ENCODE assay signal across 8 cellular contexts in the genomic region with DNA sequence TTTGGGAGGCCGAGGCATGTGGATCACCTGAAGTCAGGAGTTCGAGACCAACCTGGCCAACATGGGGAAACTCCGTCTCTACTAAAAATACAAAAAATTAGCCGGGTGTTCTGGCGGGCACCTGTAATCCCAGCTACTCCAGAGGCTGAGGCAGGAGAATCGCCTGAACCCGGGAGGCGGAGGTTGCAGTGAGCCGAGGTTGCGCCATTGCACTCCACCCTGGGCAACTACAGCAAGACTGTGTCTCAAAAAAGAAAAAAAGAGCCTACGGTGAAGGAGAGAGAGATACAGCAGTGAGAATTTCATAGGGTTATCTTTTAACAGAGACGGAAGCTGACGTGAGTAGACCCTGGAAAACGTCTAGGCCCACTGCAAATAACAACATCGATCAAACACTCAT. TPM values are rescaled to one million over a fixed set of nuclear protein-coding genes. Genes with fewer than 3 reads are reported as not detected.
DNase-seq lines count a peak whose midpoint lies in the region; ATAC-seq and TF ChIP-seq lines count a peak whose summit lies in the region.
"Not testable (repeated sequence)": the region's sequence is repeated elsewhere in the genome, so short reads cannot be mapped to it uniquely, and the experiment has no call there.

No MANE protein-coding gene starts in this region.

- not testable (repeated sequence) for H3K9me3 Mint-ChIP-seq in CD8-positive, alpha-beta T cell; activated T-helper 17 cell treated with anti-CD3 and anti-CD28 coated beads, Interleukin-2, amount 50 U/mL, for 72 hours

- H4K20me1 ChIP-seq in neural cell (ENCODE audit: insufficient read depth): not testable (repeated sequence)

- H3K36me3 Mint-ChIP-seq in CD8-positive, alpha-beta T cell: peaks cover 36% of the 10 kb centered on the region
- H3K36me3 Mint-ChIP-seq in activated T-helper 17 cell treated with anti-CD3 and anti-CD28 coated beads, Interleukin-2, amount 50 U/mL, for 72 hours (ENCODE audit: low read depth): peaks cover 76% of the 10 kb centered on the region

- not testable (repeated sequence) for H3K27me3 ChIP-seq in CD8-positive, alpha-beta T cell (ENCODE audit: insufficient read depth, low read length); HUES64 (ENCODE audit: insufficient read depth, low read length); SJCRH30; effector memory CD4-positive, alpha-beta T cell (replicated peaks; ENCODE audit: control insufficient read depth, insufficient read depth, low read length, poor library complexity, severe bottlenecking); iPS-15b (ENCODE audit: control insufficient read depth, insufficient read depth, low read length); neural cell (ENCODE audit: insufficient read depth, low read depth, low read length); tibial artery

- peaks cover 48% of the 10 kb centered on the region for H3K79me2 ChIP-seq in neural cell (replicated peaks; ENCODE audit: insufficient read depth, low read length)

- H3K4me1 Mint-ChIP-seq in CD8-positive, alpha-beta T cell (ENCODE audit: low read depth): peaks cover 63% of the 10 kb centered on the region
- H3K4me1 Mint-ChIP-seq in activated T-helper 17 cell treated with anti-CD3 and anti-CD28 coated beads, Interleukin-2, amount 50 U/mL, for 72 hours: peaks cover 12% of the 10 kb centered on the region

- peak overlapping the region; percentile 11 for H3K4me3 ChIP-seq in CD8-positive, alpha-beta T cell (ENCODE audit: low read depth, low read length)
- H3K4me3 ChIP-seq in HUES64 (ENCODE audit: low read length) (peak overlapping the region; percentile 94), SJCRH30 (peak overlapping the region; percentile 83), iPS-15b (ENCODE audit: low read depth, low read length) (peak overlapping the region; percentile 94), neural cell (ENCODE audit: low read length) (peak overlapping the region; percentile 73), tibial artery (peak overlapping the region; percentile 86 to 91)
- H3K4me3 ChIP-seq in effector memory CD4-positive, alpha-beta T cell (ENCODE audit: insufficient read depth, low read depth, low read length, poor library complexity, severe bottlenecking): peak overlapping the region; percentile 83

- H3K4me3 Mint-ChIP-seq in CD8-positive, alpha-beta T cell: peak overlapping the region; percentile 95
- peak overlapping the region; percentile 90 for H3K4me3 Mint-ChIP-seq in activated T-helper 17 cell treated with anti-CD3 and anti-CD28 coated beads, Interleukin-2, amount 50 U/mL, for 72 hours

- not testable (repeated sequence) for H3K27me3 Mint-ChIP-seq in CD8-positive, alpha-beta T cell (ENCODE audit: low read depth); activated T-helper 17 cell treated with anti-CD3 and anti-CD28 coated beads, Interleukin-2, amount 50 U/mL, for 72 hours

- H3K36me3 ChIP-seq in CD8-positive, alpha-beta T cell (ENCODE audit: insufficient read depth, low read length); effector memory CD4-positive, alpha-beta T cell (ENCODE audit: control insufficient read depth, insufficient read depth, low read length); iPS-15b (ENCODE audit: control insufficient read depth, insufficient read depth, low read length); neural cell (ENCODE audit: insufficient read depth, low read length); tibial artery: not testable (repeated sequence)
- peaks cover 25% of the 10 kb centered on the region for H3K36me3 ChIP-seq in HUES64 (ENCODE audit: insufficient read depth, low read length)
- peaks cover 36% of the 10 kb centered on the region for H3K36me3 ChIP-seq in SJCRH30

- TF ChIP-seq RAD21 in neural cell (conservative IDR thresholded peaks at IDR 0.05): not testable (repeated sequence)

- H3K4me2 ChIP-seq in neural cell (ENCODE audit: low read length): peak overlapping the region; percentile 88

- not testable (repeated sequence) for H2AFZ ChIP-seq in neural cell (ENCODE audit: low read depth, low read length)

- peaks cover 25% of the 10 kb centered on the region for H3K4me1 ChIP-seq in CD8-positive, alpha-beta T cell (ENCODE audit: insufficient read depth, low read length)
- H3K4me1 ChIP-seq in HUES64 (ENCODE audit: insufficient read depth, low read length); SJCRH30; effector memory CD4-positive, alpha-beta T cell (ENCODE audit: control insufficient read depth, insufficient read depth, low read length, poor library complexity, severe bottlenecking); iPS-15b (ENCODE audit: control insufficient read depth, insufficient read depth, low read length): not testable (repeated sequence)
- peaks cover 0 to 22% (median 15%) of the 10 kb centered on the region in 4 donors for H3K4me1 ChIP-seq in tibial artery

- not testable (repeated sequence) for H3K9me2 ChIP-seq in neural cell (ENCODE audit: insufficient read depth, low read length)

- not testable (repeated sequence) for TF ChIP-seq EP300 in neural cell (conservative IDR thresholded peaks at IDR 0.05; ENCODE audit: poor library complexity, severe bottlenecking)

- not testable (repeated sequence) for ATAC-seq in CD8-positive, alpha-beta T cell; activated T-helper 17 cell treated with anti-CD3 and anti-CD28 coated beads, Interleukin-2, amount 50 U/mL, for 72 hours (replicated peaks)

- not testable (repeated sequence) for DNase-seq in CD8-positive, alpha-beta T cell; SJCRH30; effector memory CD4-positive, alpha-beta T cell; tibial artery

- H3K9me3 ChIP-seq in CD8-positive, alpha-beta T cell (ENCODE audit: low read length); HUES64 (ENCODE audit: insufficient read depth, low read depth, low read length); SJCRH30 (replicated peaks); effector memory CD4-positive, alpha-beta T cell (ENCODE audit: control insufficient read depth, low read length); iPS-15b (ENCODE audit: control insufficient read depth, insufficient read depth, low read length); neural cell (ENCODE audit: low read length); tibial artery: not testable (repeated sequence)

- not testable (repeated sequence) for H3K27ac ChIP-seq in CD8-positive, alpha-beta T cell (ENCODE audit: low read depth, low read length); HUES64 (ENCODE audit: low read depth, low read length); SJCRH30; effector memory CD4-positive, alpha-beta T cell (ENCODE audit: insufficient read depth, low read length, poor library complexity, severe bottlenecking); neural cell (ENCODE audit: low read length); tibial artery

- 91% methylated on average over 13 of the region's 15 CpGs for WGBS in HUES64

- not testable (repeated sequence) for TF ChIP-seq CTCF in CD8-positive, alpha-beta T cell (IDR thresholded peaks at IDR 0.05); neural cell (IDR thresholded peaks at IDR 0.05; ENCODE audit: poor library complexity, severe bottlenecking); tibial artery (IDR thresholded peaks at IDR 0.05)

- peak overlapping the region; percentile 45 for H3K27ac Mint-ChIP-seq in CD8-positive, alpha-beta T cell
- peak overlapping the region; percentile 92 for H3K27ac Mint-ChIP-seq in activated T-helper 17 cell treated with anti-CD3 and anti-CD28 coated beads, Interleukin-2, amount 50 U/mL, for 72 hours

- intact Hi-C loops in CD8-positive, alpha-beta T cell (cut with DNase I, micrococcal nuclease): loop anchor here (2.0 to 10.0 kb wide), 6 partner anchors 331 to 1441 kb away; a partner anchor contains a TSS
- intact Hi-C loops in tibial artery (cut with DNase I; ENCODE audit: low total_unique reads): loop anchor here (2.0 kb wide), 1 partner anchor 57 kb away; a partner anchor contains a TSS

- CTCF ChIA-PET in CD8-positive, alpha-beta T cell (lab: Charles Lee): not testable (repeated sequence)

- not testable (repeated sequence) for H3F3A ChIP-seq in neural cell (ENCODE audit: insufficient read depth, low read length, poor library complexity, severe bottlenecking)

- not testable (repeated sequence) for H3K9ac ChIP-seq in HUES64 (ENCODE audit: low read depth, low read length); iPS-15b (ENCODE audit: low read depth, low read length)
- peak overlapping the region; percentile 64 for H3K9ac ChIP-seq in neural cell (ENCODE audit: low read length)

- POLR2A ChIA-PET in CD8-positive, alpha-beta T cell (lab: Charles Lee): interaction anchor here (1.1 kb wide), 1 partner anchor 50 kb away, joined by 3 read pairs; no protein-coding TSS in a partner anchor

RNA-seq across cellular contexts. Expression of a gene that starts 1.2 kb away (rescaled TPM):
- 10 to 100 TPM in 1 of 2 experiments, 1 to 10 TPM in 1; 10.0 to 10.4 TPM for total RNA-seq in CD8-positive, alpha-beta T cell
- 30.4 TPM for polyA plus RNA-seq in HUES64 (2013, experiment 1 of 2)
- polyA plus RNA-seq in HUES64 (2013, experiment 2 of 2): 37.3 TPM
- total RNA-seq in SJCRH30 (2014; rRNA removed; shearing (Covaris generic)): 58.3 and 67.9 TPM in 2 replicates
- 10 to 100 TPM; 17.4 to 27.0 TPM for total RNA-seq in activated T-helper 17 cell treated with anti-CD3 and anti-CD28 coated beads, Interleukin-2, amount 50 U/mL, for 72 hours
- polyA plus RNA-seq in neural cell: 38.5 and 48.0 TPM in 2 replicates
- 44.8 and 46.7 TPM in 2 replicates for polyA minus RNA-seq in neural cell

RNA-seq across cellular contexts. Expression of a gene that starts 1.5 kb away (rescaled TPM):
- 1 to 10 TPM; 3.3 to 3.7 TPM for total RNA-seq in CD8-positive, alpha-beta T cell
- 15.9 TPM for polyA plus RNA-seq in HUES64 (2013, experiment 1 of 2)
- polyA plus RNA-seq in HUES64 (2013, experiment 2 of 2): 20.4 TPM
- 26.4 and 35.4 TPM in 2 replicates for total RNA-seq in SJCRH30 (2014; rRNA removed; shearing (Covaris generic))
- total RNA-seq in activated T-helper 17 cell treated with anti-CD3 and anti-CD28 coated beads, Interleukin-2, amount 50 U/mL, for 72 hours: 10 to 100 TPM; 15.2 to 16.6 TPM
- polyA plus RNA-seq in neural cell: 3.7 and 4.2 TPM in 2 replicates
- 3.4 and 4.6 TPM in 2 replicates for polyA minus RNA-seq in neural cell

RNA-seq across cellular contexts. Expression of a gene that starts 55.5 kb away (rescaled TPM):
- total RNA-seq in CD8-positive, alpha-beta T cell: 10 to 100 TPM; 60.8 to 64.5 TPM
- polyA plus RNA-seq in HUES64 (2013, experiment 1 of 2): 36.5 TPM
- 33.9 TPM for polyA plus RNA-seq in HUES64 (2013, experiment 2 of 2)
- 38.2 and 41.3 TPM in 2 replicates for total RNA-seq in SJCRH30 (2014; rRNA removed; shearing (Covaris generic))
- total RNA-seq in activated T-helper 17 cell treated with anti-CD3 and anti-CD28 coated beads, Interleukin-2, amount 50 U/mL, for 72 hours: 10 to 100 TPM; 40.7 to 50.5 TPM
- polyA plus RNA-seq in neural cell: 41.5 and 46.3 TPM in 2 replicates
- polyA minus RNA-seq in neural cell: 60.6 and 77.3 TPM in 2 replicates

RNA-seq across cellular contexts. Expression of a gene that starts 55.7 kb away (rescaled TPM):
- total RNA-seq in CD8-positive, alpha-beta T cell: 10 to 100 TPM; 13.1 to 14.3 TPM
- 9.6 TPM for polyA plus RNA-seq in HUES64 (2013, experiment 1 of 2)
- polyA plus RNA-seq in HUES64 (2013, experiment 2 of 2): 15.3 TPM
- 26.0 and 28.9 TPM in 2 replicates for total RNA-seq in SJCRH30 (2014; rRNA removed; shearing (Covaris generic))
- total RNA-seq in activated T-helper 17 cell treated with anti-CD3 and anti-CD28 coated beads, Interleukin-2, amount 50 U/mL, for 72 hours: 10 to 100 TPM; 20.7 to 27.7 TPM
- polyA plus RNA-seq in neural cell: 16.7 and 42.4 TPM in 2 replicates
- polyA minus RNA-seq in neural cell: 50.2 TPM in 2 replicates

Comparison
In these comparisons a context has a peak if more than half of its experiments do, and no peak if none do; other contexts are left out.
1. H3K4me3 ChIP-seq: peak in every context shown above with its lines; median percentile 94 in HUES64; 94 in iPS-15b; 88 in tibial artery; 83 in SJCRH30; 83 in effector memory CD4-positive, alpha-beta T cell; 73 in neural cell; 11 in CD8-positive, alpha-beta T cell.